ENCODE assay signal across 19 cellular contexts in genomic region chr17:10243905-10244844, GRCh38. TPM values are rescaled to one million over a fixed set of nuclear protein-coding genes. Genes with fewer than 3 reads are reported as not detected.
DNase-seq lines count a peak whose midpoint lies in the region; ATAC-seq and TF ChIP-seq lines count a peak whose summit lies in the region.
"Had no signal": no experiment of that assay in that cellular context is flagged by ENCODE, and none has a peak within 500 bp of the region (broad histone marks: within the 10 kb centered on the region; RNA-seq: fewer than 3 reads in every experiment).

No MANE protein-coding gene starts in this region.

- H3K36me3 ChIP-seq in mucosa of descending colon (ENCODE audit: low read depth): no peaks in the 10 kb centered on the region
- no peaks in the 10 kb centered on the region for H3K36me3 ChIP-seq in tibial artery

- peak; percentile 34 for ATAC-seq in mucosa of descending colon
- ATAC-seq in activated T-cell treated with anti-CD3 and anti-CD28 coated beads, Interleukin-2, amount 50 U/mL, for 4 hours: no peak
- ATAC-seq: activated CD8-positive, alpha-beta memory T cell treated with anti-CD3 and anti-CD28 coated beads, Interleukin-2, amount 10 ng/mL, durations not matched to agents 7 days and 5 days; body of pancreas; HCT116; Panc1 had no signal

- TF ChIP-seq CTCF in HFFc6 (IDR thresholded peaks at IDR 0.05): no peak
- no peak for TF ChIP-seq CTCF in fibroblast of pulmonary artery (IDR thresholded peaks at IDR 0.05; ENCODE audit: low read length, missing control alignments)
- no peak for TF ChIP-seq CTCF in mucosa of descending colon (IDR thresholded peaks at IDR 0.05)
- TF ChIP-seq CTCF in tibial artery (IDR thresholded peaks at IDR 0.05): no peak

- no peaks in the 10 kb centered on the region for H3K9me3 Mint-ChIP-seq in HFFc6
- H3K9me3 Mint-ChIP-seq in activated T-cell treated with anti-CD3 and anti-CD28 coated beads, Interleukin-2, amount 50 U/mL, for 4 hours: peaks cover 8% of the 10 kb centered on the region

- 0 out of 2 replicates have a peak, but pooled peaks cover 9% of the 10 kb centered on the region for H3K36me3 Mint-ChIP-seq in HFFc6 (ENCODE audit: low read depth)
- H3K36me3 Mint-ChIP-seq in activated T-cell treated with anti-CD3 and anti-CD28 coated beads, Interleukin-2, amount 50 U/mL, for 4 hours (ENCODE audit: insufficient read depth): no peaks in the 10 kb centered on the region
- H3K36me3 Mint-ChIP-seq: activated CD8-positive, alpha-beta memory T cell treated with anti-CD3 and anti-CD28 coated beads, Interleukin-2, amount 10 ng/mL, durations not matched to agents 7 days and 5 days had no signal

- H3K9me3 ChIP-seq in mucosa of descending colon: no peaks in the 10 kb centered on the region
- H3K9me3 ChIP-seq in tibial artery: no peaks in the 10 kb centered on the region

- H3K27ac ChIP-seq in tibial artery: no peak overlapping the region
- H3K27ac ChIP-seq: body of pancreas had no signal

- H3K27me3 Mint-ChIP-seq in HFFc6 (ENCODE audit: insufficient read depth): peaks cover 6% of the 10 kb centered on the region; the same call in 1 of the 2 replicates
- peaks cover 7% of the 10 kb centered on the region for H3K27me3 Mint-ChIP-seq in activated T-cell treated with anti-CD3 and anti-CD28 coated beads, Interleukin-2, amount 50 U/mL, for 4 hours (ENCODE audit: low read depth)
- H3K27me3 Mint-ChIP-seq: activated CD8-positive, alpha-beta memory T cell treated with anti-CD3 and anti-CD28 coated beads, Interleukin-2, amount 10 ng/mL, durations not matched to agents 7 days and 5 days had no signal

- H3K4me3 Mint-ChIP-seq in HFFc6: no peak overlapping the region
- no peak overlapping the region for H3K4me3 Mint-ChIP-seq in activated T-cell treated with anti-CD3 and anti-CD28 coated beads, Interleukin-2, amount 50 U/mL, for 4 hours
- H3K4me3 Mint-ChIP-seq: activated CD8-positive, alpha-beta memory T cell treated with anti-CD3 and anti-CD28 coated beads, Interleukin-2, amount 10 ng/mL, durations not matched to agents 7 days and 5 days; activated naive CD4-positive, alpha-beta T cell treated with anti-CD3 and anti-CD28 coated beads for 36 hours had no signal

- no peak overlapping the region for H3K27ac Mint-ChIP-seq in HFFc6
- H3K27ac Mint-ChIP-seq: activated CD8-positive, alpha-beta memory T cell treated with anti-CD3 and anti-CD28 coated beads, Interleukin-2, amount 10 ng/mL, durations not matched to agents 7 days and 5 days; activated naive CD4-positive, alpha-beta T cell treated with anti-CD3 and anti-CD28 coated beads for 36 hours had no signal

- DNase-seq in A172 (ENCODE audit: low spot score) (peak; percentile 78), HFFc6 (peak; percentile 70), fibroblast of pulmonary artery (ENCODE audit: low read depth) (peak; percentile 68), mucosa of descending colon (no peak), tibial artery (no peak), globus pallidus (ENCODE audit: low spot score) (no peak)
- no peak for DNase-seq in activated T-cell treated with anti-CD3 and anti-CD28 coated beads, Interleukin-2, amount 50 U/mL, for 4 hours
- no peak for DNase-seq in activated T-cell treated with anti-CD3 and anti-CD28 coated beads, Interleukin-2, amount 50 U/mL, for 1 hour
- DNase-seq: activated CD8-positive, alpha-beta memory T cell treated with anti-CD3 and anti-CD28 coated beads, Interleukin-2, amount 10 ng/mL, durations not matched to agents 7 days and 5 days; activated naive CD4-positive, alpha-beta T cell treated with anti-CD3 and anti-CD28 coated beads for 36 hours; body of pancreas; foreskin fibroblast; KG1; kidney; NCI-H146; NCI-H526; T-helper 2 cell had no signal

- H3K27me3 ChIP-seq in tibial artery: no peaks in the 10 kb centered on the region
- H3K27me3 ChIP-seq: body of pancreas had no signal

- no peak overlapping the region for H3K4me3 ChIP-seq in fibroblast of pulmonary artery (replicated peaks; ENCODE audit: low read depth, low read length)
- H3K4me3 ChIP-seq in mucosa of descending colon: no peak overlapping the region
- H3K4me3 ChIP-seq in tibial artery: no peak overlapping the region
- H3K4me3 ChIP-seq: body of pancreas had no signal

- no peaks in the 10 kb centered on the region for H3K4me1 ChIP-seq in mucosa of descending colon (ENCODE audit: low read depth)
- H3K4me1 ChIP-seq in tibial artery: no peaks in the 10 kb centered on the region
- H3K4me1 ChIP-seq: body of pancreas had no signal

- intact Hi-C loops in mucosa of descending colon (cut with DNase I, micrococcal nuclease) (no loop called here), tibial artery (cut with DNase I; ENCODE audit: low total_unique reads) (no loop called here)

- peaks cover 8% of the 10 kb centered on the region; the same call in 1 of the 2 replicates for H3K4me1 Mint-ChIP-seq in HFFc6 (ENCODE audit: low read depth)
- no peaks in the 10 kb centered on the region for H3K4me1 Mint-ChIP-seq in activated T-cell treated with anti-CD3 and anti-CD28 coated beads, Interleukin-2, amount 50 U/mL, for 4 hours (ENCODE audit: low read depth)
- H3K4me1 Mint-ChIP-seq: activated CD8-positive, alpha-beta memory T cell treated with anti-CD3 and anti-CD28 coated beads, Interleukin-2, amount 10 ng/mL, durations not matched to agents 7 days and 5 days had no signal

RNA-seq across cellular contexts. Expression of gene GAS7, which starts 45.8 kb away (rescaled TPM):
- total RNA-seq in A172 (2014; rRNA removed; shearing (Covaris generic)): 0.07 and 0.10 TPM in 2 replicates
- 1 to 10 TPM; 1.4 to 7.4 (median 3.1) TPM for total RNA-seq in HFFc6 (2021; fragmentation: NEBNext Ultra II Directional; extraction: Animal tissue kit (Norgen Biotek cat#: 25700))
- total RNA-seq in mucosa of descending colon: 10 to 100 TPM in 2 of 3 donors, 1 to 10 TPM in 1; 6.4 to 54.4 (median 21.6) TPM
- total RNA-seq in activated T-cell treated with anti-CD3 and anti-CD28 coated beads, Interleukin-2, amount 50 U/mL, for 4 hours: 1 to 10 TPM in 1 of 3 donors, under 1 TPM in 2; 0.30 to 1.6 (median 0.82) TPM

Comparison
In these comparisons a context has a peak if more than half of its experiments do, and no peak if none do; other contexts are left out.
1. DNase-seq: peak in A172 (single experiment), HFFc6 (single experiment) and fibroblast of pulmonary artery (single experiment); none in mucosa of descending colon (0 of 3), activated T-cell treated with anti-CD3 and anti-CD28 coated beads, Interleukin-2, amount 50 U/mL, for 4 hours (single experiment), tibial artery (0 of 2), globus pallidus (single experiment) and activated T-cell treated with anti-CD3 and anti-CD28 coated beads, Interleukin-2, amount 50 U/mL, for 1 hour (single experiment).